ENCODE assay signal across 1 cellular context in the genomic region with DNA sequence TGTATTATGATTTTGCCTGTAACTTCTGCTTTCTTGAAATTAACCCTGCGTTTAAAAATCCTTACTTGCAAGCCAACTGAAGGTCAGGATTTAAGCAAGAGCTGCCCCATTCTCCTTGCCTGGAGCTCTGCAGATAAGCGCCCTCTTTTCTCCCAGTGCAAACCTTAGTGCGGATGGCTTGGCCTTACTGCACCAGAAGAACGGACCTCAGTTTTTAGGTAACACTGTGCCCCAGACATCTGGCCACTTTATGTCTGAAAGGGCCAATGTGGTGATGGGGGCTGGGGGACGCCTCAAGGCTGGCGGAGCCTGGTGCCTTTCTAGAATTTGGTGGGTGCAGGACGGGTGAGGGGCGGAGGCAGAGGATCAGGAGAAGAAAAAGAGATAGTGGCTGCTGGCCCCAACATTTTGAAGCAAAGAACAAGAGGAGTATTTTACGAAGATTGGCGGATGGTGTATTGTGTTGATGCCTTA.
A peak's percentile ranks its signal among the peaks of the same experiment; 100 is the strongest.
TF ChIP-seq lines count a peak whose summit lies in the region.

No MANE protein-coding gene starts in this region.

TF ChIP-seq in GM12878, 131 proteins besides CTCF, POLR2A, EP300 and RAD21:
- TF ChIP-seq, protein P1, sequence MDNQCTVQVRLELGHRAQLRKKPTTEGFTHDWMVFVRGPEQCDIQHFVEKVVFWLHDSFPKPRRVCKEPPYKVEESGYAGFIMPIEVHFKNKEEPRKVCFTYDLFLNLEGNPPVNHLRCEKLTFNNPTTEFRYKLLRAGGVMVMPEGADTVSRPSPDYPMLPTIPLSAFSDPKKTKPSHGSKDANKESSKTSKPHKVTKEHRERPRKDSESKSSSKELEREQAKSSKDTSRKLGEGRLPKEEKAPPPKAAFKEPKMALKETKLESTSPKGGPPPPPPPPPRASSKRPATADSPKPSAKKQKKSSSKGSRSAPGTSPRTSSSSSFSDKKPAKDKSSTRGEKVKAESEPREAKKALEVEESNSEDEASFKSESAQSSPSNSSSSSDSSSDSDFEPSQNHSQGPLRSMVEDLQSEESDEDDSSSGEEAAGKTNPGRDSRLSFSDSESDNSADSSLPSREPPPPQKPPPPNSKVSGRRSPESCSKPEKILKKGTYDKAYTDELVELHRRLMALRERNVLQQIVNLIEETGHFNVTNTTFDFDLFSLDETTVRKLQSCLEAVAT (IDR thresholded peaks at IDR 0.05), result peak; percentile 34; the same call in 1 of the 2 replicates
- TF ChIP-seq, protein P2, sequence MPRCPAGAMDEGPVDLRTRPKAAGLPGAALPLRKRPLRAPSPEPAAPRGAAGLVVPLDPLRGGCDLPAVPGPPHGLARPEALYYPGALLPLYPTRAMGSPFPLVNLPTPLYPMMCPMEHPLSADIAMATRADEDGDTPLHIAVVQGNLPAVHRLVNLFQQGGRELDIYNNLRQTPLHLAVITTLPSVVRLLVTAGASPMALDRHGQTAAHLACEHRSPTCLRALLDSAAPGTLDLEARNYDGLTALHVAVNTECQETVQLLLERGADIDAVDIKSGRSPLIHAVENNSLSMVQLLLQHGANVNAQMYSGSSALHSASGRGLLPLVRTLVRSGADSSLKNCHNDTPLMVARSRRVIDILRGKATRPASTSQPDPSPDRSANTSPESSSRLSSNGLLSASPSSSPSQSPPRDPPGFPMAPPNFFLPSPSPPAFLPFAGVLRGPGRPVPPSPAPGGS (IDR thresholded peaks at IDR 0.05; ENCODE audit: borderline replicate concordance, insufficient read depth, low read depth, low read length, poor library complexity, severe bottlenecking), result no peak
